In genomic region chr10:11344550-11344949, GRCh38 we compare ENCODE assay signal across 21 cellular contexts.
DNase-seq lines count a peak whose midpoint lies in the region; ATAC-seq and TF ChIP-seq lines count a peak whose summit lies in the region.
"Had no signal": no experiment of that assay in that cellular context is flagged by ENCODE, and none has a peak within 500 bp of the region (broad histone marks: within the 10 kb centered on the region; RNA-seq: fewer than 3 reads in every experiment).

No MANE protein-coding gene starts in this region.

- H3K36me3 Mint-ChIP-seq in T-helper 2 cell treated with Interferon-gamma antibody and Interleukin-4, amounts not matched to agents 5 μg/mL and 100 μg/mL, for 36 hours (ENCODE audit: low read depth): no peaks in the 10 kb centered on the region
- H3K36me3 Mint-ChIP-seq in H9 (ENCODE audit: insufficient read depth in 1 of 3, low read depth in 3 of 3): peaks cover 2 to 8% (median 4%) of the 10 kb centered on the region in 3 experiments; a peak in 4 of 7 replicates
- H3K36me3 Mint-ChIP-seq in naive thymus-derived CD8-positive, alpha-beta T cell: peaks cover 0 to 6% (median 0%) of the 10 kb centered on the region in 3 donors

- no peak overlapping the region for H2AK5ac ChIP-seq in H9 (ENCODE audit: insufficient read length, low read length)

- no peaks in the 10 kb centered on the region for H3K4me1 Mint-ChIP-seq in T-helper 2 cell treated with Interferon-gamma antibody and Interleukin-4, amounts not matched to agents 5 μg/mL and 100 μg/mL, for 36 hours (ENCODE audit: low read depth)
- no peaks in the 10 kb centered on the region; a peak in 1 of 4 replicates for H3K4me1 Mint-ChIP-seq in H9
- H3K4me1 Mint-ChIP-seq in naive thymus-derived CD8-positive, alpha-beta T cell: peaks cover 3 to 14% (median 11%) of the 10 kb centered on the region in 4 donors
- H3K4me1 Mint-ChIP-seq: nephron had no signal

- no peak overlapping the region for H2BK15ac ChIP-seq in H9 (ENCODE audit: low read depth, low read length)

- peak overlapping the region; percentile 8 for H3K27ac Mint-ChIP-seq in T-helper 2 cell treated with Interferon-gamma antibody and Interleukin-4, amounts not matched to agents 5 μg/mL and 100 μg/mL, for 36 hours
- H3K27ac Mint-ChIP-seq in H9: no peak overlapping the region; a peak in 1 of 7 replicates
- H3K27ac Mint-ChIP-seq in naive thymus-derived CD8-positive, alpha-beta T cell: peak overlapping the region in 3 of 10 donors; percentile 44 to 81 (median 59)
- H3K27ac Mint-ChIP-seq: nephron had no signal

- POLR2A ChIA-PET in naive thymus-derived CD8-positive, alpha-beta T cell (lab: Charles Lee): no interaction called here

- no peak overlapping the region for H3K14ac ChIP-seq in H9 (ENCODE audit: insufficient read depth, low read length)

- no peaks in the 10 kb centered on the region for H3K79me2 ChIP-seq in H9 (ENCODE audit: insufficient read depth, low read length)

- peak; percentile 49 to 60 for ATAC-seq in naive thymus-derived CD8-positive, alpha-beta T cell
- ATAC-seq in HG03175 (IDR thresholded peaks at IDR 0.05; ENCODE audit: unreplicated experiment) (no peak), foreskin keratinocyte (no peak)

- no peak overlapping the region for H2AFZ ChIP-seq in H9 (ENCODE audit: low read length)

- no peak overlapping the region for H2BK20ac ChIP-seq in H9 (ENCODE audit: low read depth, low read length, poor library complexity, severe bottlenecking)

- WGBS in H9 (ENCODE audit: extremely low coverage, insufficient read length, low lambda C conversion rate): no CpG with 5 or more reads among the region's 28 CpGs

- TF ChIP-seq CTCF in H9 (conservative IDR thresholded peaks at IDR 0.05): no peak
- no peak for TF ChIP-seq CTCF in foreskin keratinocyte (conservative IDR thresholded peaks at IDR 0.05)

- H3K23ac ChIP-seq in H9 (ENCODE audit: insufficient read length, low read depth, low read length): no peak overlapping the region

- no peak overlapping the region for H3K18ac ChIP-seq in H9 (ENCODE audit: insufficient read length, low read depth, low read length)

- no peaks in the 10 kb centered on the region for H3K9me3 ChIP-seq in H9 (ENCODE audit: control insufficient read depth, low read depth, low read length)
- H3K9me3 ChIP-seq: adrenal gland, prostate gland, spleen, upper lobe of left lung had no signal

- no peak overlapping the region for H2BK12ac ChIP-seq in H9 (ENCODE audit: insufficient read length, low read depth, low read length)

- no peak overlapping the region for H3T11ph ChIP-seq in H9 (ENCODE audit: low read length)

- no peak overlapping the region for H3K56ac ChIP-seq in H9 (ENCODE audit: insufficient read length, low read depth, low read length)

- H3K4ac ChIP-seq in H9 (ENCODE audit: low read depth, low read length): no peak overlapping the region

- no peaks in the 10 kb centered on the region for H3K79me1 ChIP-seq in H9 (ENCODE audit: insufficient read depth, low read depth, low read length, poor library complexity, severe bottlenecking)

- no peaks in the 10 kb centered on the region for H3K9me3 Mint-ChIP-seq in T-helper 2 cell treated with Interferon-gamma antibody and Interleukin-4, amounts not matched to agents 5 μg/mL and 100 μg/mL, for 36 hours
- peaks cover 6 to 11% of the 10 kb centered on the region in 2 experiments for H3K9me3 Mint-ChIP-seq in H9
- peaks cover 0 to 6% (median 0%) of the 10 kb centered on the region in 9 donors for H3K9me3 Mint-ChIP-seq in naive thymus-derived CD8-positive, alpha-beta T cell

- no peak overlapping the region for H3K9ac ChIP-seq in H9 (ENCODE audit: extremely low read depth, insufficient read length, low read length)

- H3K27me3 ChIP-seq in H9 (ENCODE audit: insufficient read depth, low read length) (no peaks in the 10 kb centered on the region), foreskin keratinocyte (no peaks in the 10 kb centered on the region)
- H3K27me3 ChIP-seq: adrenal gland, cardiac muscle cell, spleen, upper lobe of left lung had no signal

- H2BK120ac ChIP-seq in H9 (ENCODE audit: low read depth, low read length, poor library complexity, severe bottlenecking): no peak overlapping the region

- peaks cover 8% of the 10 kb centered on the region for H3K27me3 Mint-ChIP-seq in T-helper 2 cell treated with Interferon-gamma antibody and Interleukin-4, amounts not matched to agents 5 μg/mL and 100 μg/mL, for 36 hours (ENCODE audit: low read depth)
- no peaks in the 10 kb centered on the region; the same call in none of the 2 replicates for H3K27me3 Mint-ChIP-seq in H9 (ENCODE audit: low read depth)
- no peaks in the 10 kb centered on the region for H3K27me3 Mint-ChIP-seq in naive thymus-derived CD8-positive, alpha-beta T cell

- H3K27ac ChIP-seq in H9 (ENCODE audit: insufficient read length, low read depth, low read length) (no peak overlapping the region), foreskin keratinocyte (no peak overlapping the region)
- H3K27ac ChIP-seq: 22Rv1, adrenal gland, cardiac muscle cell, spleen, upper lobe of left lung, WERI-Rb-1 had no signal

- H4K20me1 ChIP-seq in H9 (ENCODE audit: control insufficient read depth, insufficient read depth, insufficient read length): no peaks in the 10 kb centered on the region

- no peaks in the 10 kb centered on the region for H3K23me2 ChIP-seq in H9 (ENCODE audit: insufficient read length, low read depth, low read length, poor library complexity, severe bottlenecking)

- H3K4me3 Mint-ChIP-seq in T-helper 2 cell treated with Interferon-gamma antibody and Interleukin-4, amounts not matched to agents 5 μg/mL and 100 μg/mL, for 36 hours: peak overlapping the region; percentile 22
- H3K4me3 Mint-ChIP-seq in H9: no peak overlapping the region
- peak overlapping the region in 8 of 10 donors; percentile 22 to 82 (median 58) for H3K4me3 Mint-ChIP-seq in naive thymus-derived CD8-positive, alpha-beta T cell
- H3K4me3 Mint-ChIP-seq: nephron had no signal

- DNase-seq in T-helper 2 cell treated with Interferon-gamma antibody and Interleukin-4, amounts not matched to agents 5 μg/mL and 100 μg/mL, for 36 hours (ENCODE audit: low spot score): no peak
- DNase-seq in T-helper 2 cell: no peak
- peak; percentile 54 for DNase-seq in H9
- DNase-seq in activated CD8-positive, alpha-beta memory T cell treated with anti-CD3 and anti-CD28 coated beads, Interleukin-2, amount 50 U/mL, for 48 hours: peak; percentile 51
- DNase-seq in naive thymus-derived CD8-positive, alpha-beta T cell: peak in 1 of 10 donors; percentile 16
- no peak for DNase-seq in foreskin keratinocyte
- no peak for DNase-seq in NCI-H128 (lab: John Stamatoyannopoulos, UW; ENCODE audit: unreplicated experiment)
- DNase-seq: adrenal gland; DMS79 treated with DMSO at 0.1 percent for 48 hours; effector memory CD4-positive, alpha-beta T cell; head of caudate nucleus; NCI-H1694; NCI-H345; spleen; WERI-Rb-1 had no signal

- H3K4me2 ChIP-seq in H9 (ENCODE audit: insufficient read depth, insufficient read length, low read length): no peak overlapping the region

- H3K4me1 ChIP-seq in H9 (ENCODE audit: insufficient read depth, low read length): no peaks in the 10 kb centered on the region; the same call in 1 of the 2 replicates
- no peaks in the 10 kb centered on the region for H3K4me1 ChIP-seq in foreskin keratinocyte
- H3K4me1 ChIP-seq: adrenal gland, prostate gland had no signal

- H4K91ac ChIP-seq in H9 (ENCODE audit: insufficient read length, low read depth, low read length): no peak overlapping the region

- H2BK5ac ChIP-seq in H9 (ENCODE audit: insufficient read length, low read length): no peak overlapping the region

- H4K5ac ChIP-seq in H9 (ENCODE audit: insufficient read length, low read depth, low read length): no peak overlapping the region

- H4K8ac ChIP-seq in H9 (replicated peaks; ENCODE audit: insufficient read length, low read depth, low read length): no peak overlapping the region

Comparison
In these comparisons a context has a peak if more than half of its experiments do, and no peak if none do; other contexts are left out.
1. DNase-seq: peak in H9 (single experiment) and activated CD8-positive, alpha-beta memory T cell treated with anti-CD3 and anti-CD28 coated beads, Interleukin-2, amount 50 U/mL, for 48 hours (single experiment); none in T-helper 2 cell treated with Interferon-gamma antibody and Interleukin-4, amounts not matched to agents 5 μg/mL and 100 μg/mL, for 36 hours (single experiment), T-helper 2 cell (0 of 5), foreskin keratinocyte (0 of 2) and NCI-H128 (single experiment).
2. H3K4me3 Mint-ChIP-seq: peak in T-helper 2 cell treated with Interferon-gamma antibody and Interleukin-4, amounts not matched to agents 5 μg/mL and 100 μg/mL, for 36 hours (single experiment) and naive thymus-derived CD8-positive, alpha-beta T cell (8 of 10); none in H9 (0 of 2).
3. ATAC-seq: peak in naive thymus-derived CD8-positive, alpha-beta T cell (2 of 2); none in HG03175 (single experiment) and foreskin keratinocyte (single experiment).